ENCODE assay signal across 29 cellular contexts in the genomic region with DNA sequence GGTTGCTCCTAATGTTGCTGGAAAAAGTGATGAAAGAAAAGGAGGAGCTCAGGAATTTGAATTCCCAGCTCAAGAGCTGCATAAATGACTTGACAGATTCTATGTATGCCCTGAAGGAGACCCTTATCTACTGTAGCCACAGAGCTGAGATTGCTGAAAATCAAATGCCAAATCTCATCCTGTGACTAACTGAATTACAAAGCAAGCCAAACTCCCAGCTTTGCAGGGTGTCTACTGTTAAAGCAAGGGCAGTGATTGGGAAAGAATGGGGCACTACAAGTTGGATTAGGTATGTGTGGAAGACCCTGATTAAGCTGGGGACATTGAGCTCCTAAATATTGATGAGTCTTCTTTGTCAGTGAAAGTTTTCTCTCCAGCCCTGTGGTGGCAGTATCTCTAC. TPM values are rescaled to one million over a fixed set of nuclear protein-coding genes. Genes with fewer than 3 reads are reported as not detected.
"Had no signal": no experiment of that assay in that cellular context is flagged by ENCODE, and none has a peak within 500 bp of the region (broad histone marks: within the 10 kb centered on the region; RNA-seq: fewer than 3 reads in every experiment).

No MANE protein-coding gene starts in this region.

- DNase-seq: activated CD4-positive, alpha-beta T cell treated with anti-CD3 and anti-CD28 coated beads, Interleukin-2, amount 10 ng/mL, durations not matched to agents 24 days and 14 days; activated CD4-positive, alpha-beta T cell treated with anti-CD3 and anti-CD28 coated beads, Interleukin-2, amount 50 U/mL, for 48 hours; activated CD4-positive, CD25-positive, alpha-beta regulatory T cell treated with anti-CD3 and anti-CD28 coated beads, Interleukin-2, amount 50 U/mL, for 72 hours; activated CD8-positive, alpha-beta memory T cell treated with anti-CD3 and anti-CD28 coated beads, Interleukin-2, amount 10 ng/mL, durations not matched to agents 7 days and 5 days; activated effector memory CD4-positive, alpha-beta T cell treated with Interleukin-2 at 50 U/mL for 16 hours; activated naive CD4-positive, alpha-beta T cell; activated T-cell treated with anti-CD3 and anti-CD28 coated beads, Interleukin-2, amount 50 U/mL, for 24 hours; amniotic stem cell; cerebellar nuclear complex; Karpas-422; NCI-H1048; NCI-H1417 treated with DMSO at 0.1 percent for 48 hours; NCI-H1694; NCI-H2029; NCI-H2107; NCI-H2171 treated with DMSO at 0.1 percent for 48 hours; NCI-H345; NCI-H510A; NCI-H526 treated with DMSO at 0.1 percent for 48 hours; PC-9; SHP77 treated with DMSO at 0.1 percent for 48 hours; T-helper 17 cell; T-helper 9 cell had no signal

- H3K36me3 Mint-ChIP-seq: activated naive CD4-positive, alpha-beta T cell treated with anti-CD3 and anti-CD28 coated beads, Interleukin-2, amount 50 U/mL, for 24 hours had no signal

- H3K27ac ChIP-seq: ascending aorta, cardiac muscle cell, PC-9 had no signal

- H3K4me3 Mint-ChIP-seq: activated CD4-positive, alpha-beta T cell treated with anti-CD3 and anti-CD28 coated beads, Interleukin-2, amount 10 ng/mL, durations not matched to agents 24 days and 14 days; activated CD8-positive, alpha-beta memory T cell treated with anti-CD3 and anti-CD28 coated beads, Interleukin-2, amount 10 ng/mL, durations not matched to agents 7 days and 5 days; activated naive CD4-positive, alpha-beta T cell treated with anti-CD3 and anti-CD28 coated beads, Interleukin-2, amount 50 U/mL, for 24 hours; activated T-cell treated with anti-CD3 and anti-CD28 coated beads, Interleukin-2, amount 50 U/mL, for 24 hours; activated T-helper 1 cell treated with anti-CD3 and anti-CD28 coated beads, Interleukin-12 subunit alpha, Interleukin-12 subunit beta, Interleukin-2, Interleukin-4 antibody, amounts not matched to agents 30 ng/mL and 10 ng/mL and 1 ng/mL, durations not matched to agents 14 hours and 24 hours and 36 hours; brain; T-helper 17 cell; WTC11 had no signal

- H3K9me3 ChIP-seq: ascending aorta had no signal

- ATAC-seq: activated CD8-positive, alpha-beta memory T cell treated with anti-CD3 and anti-CD28 coated beads, Interleukin-2, amount 10 ng/mL, durations not matched to agents 7 days and 5 days; T-helper 17 cell; WTC11 had no signal

- H3K27me3 ChIP-seq: ascending aorta, cardiac muscle cell had no signal

- H3K9me3 Mint-ChIP-seq: activated CD4-positive, alpha-beta T cell treated with anti-CD3 and anti-CD28 coated beads, Interleukin-2, amount 10 ng/mL, durations not matched to agents 24 days and 14 days; activated naive CD4-positive, alpha-beta T cell treated with anti-CD3 and anti-CD28 coated beads, Interleukin-2, amount 50 U/mL, for 24 hours; activated T-cell treated with anti-CD3 and anti-CD28 coated beads, Interleukin-2, amount 50 U/mL, for 24 hours; activated T-helper 1 cell treated with anti-CD3 and anti-CD28 coated beads, Interleukin-12 subunit alpha, Interleukin-12 subunit beta, Interleukin-2, Interleukin-4 antibody, amounts not matched to agents 30 ng/mL and 10 ng/mL and 1 ng/mL, durations not matched to agents 14 hours and 24 hours and 36 hours had no signal

- H3K4me1 ChIP-seq: ascending aorta had no signal

- H3K4me1 Mint-ChIP-seq: activated CD4-positive, alpha-beta T cell treated with anti-CD3 and anti-CD28 coated beads, Interleukin-2, amount 10 ng/mL, durations not matched to agents 24 days and 14 days; activated CD8-positive, alpha-beta memory T cell treated with anti-CD3 and anti-CD28 coated beads, Interleukin-2, amount 10 ng/mL, durations not matched to agents 7 days and 5 days; activated naive CD4-positive, alpha-beta T cell treated with anti-CD3 and anti-CD28 coated beads, Interleukin-2, amount 50 U/mL, for 24 hours; brain; T-helper 17 cell; WTC11 had no signal

- H3K27me3 Mint-ChIP-seq: activated CD4-positive, alpha-beta T cell treated with anti-CD3 and anti-CD28 coated beads, Interleukin-2, amount 10 ng/mL, durations not matched to agents 24 days and 14 days; activated CD8-positive, alpha-beta memory T cell treated with anti-CD3 and anti-CD28 coated beads, Interleukin-2, amount 10 ng/mL, durations not matched to agents 7 days and 5 days; activated naive CD4-positive, alpha-beta T cell treated with anti-CD3 and anti-CD28 coated beads, Interleukin-2, amount 50 U/mL, for 24 hours; T-helper 17 cell had no signal

- H3K4me3 ChIP-seq: ascending aorta, cardiac muscle cell, PC-9 had no signal

- H2AFZ ChIP-seq: PC-9 had no signal

- H3K27ac Mint-ChIP-seq: activated CD4-positive, alpha-beta T cell treated with anti-CD3 and anti-CD28 coated beads, Interleukin-2, amount 10 ng/mL, durations not matched to agents 24 days and 14 days; activated CD8-positive, alpha-beta memory T cell treated with anti-CD3 and anti-CD28 coated beads, Interleukin-2, amount 10 ng/mL, durations not matched to agents 7 days and 5 days; activated naive CD4-positive, alpha-beta T cell treated with anti-CD3 and anti-CD28 coated beads, Interleukin-2, amount 50 U/mL, for 24 hours; activated T-cell treated with anti-CD3 and anti-CD28 coated beads, Interleukin-2, amount 50 U/mL, for 24 hours; activated T-helper 1 cell treated with anti-CD3 and anti-CD28 coated beads, Interleukin-12 subunit alpha, Interleukin-12 subunit beta, Interleukin-2, Interleukin-4 antibody, amounts not matched to agents 30 ng/mL and 10 ng/mL and 1 ng/mL, durations not matched to agents 14 hours and 24 hours and 36 hours; brain; T-helper 17 cell; WTC11 had no signal

- H3K36me3 ChIP-seq: ascending aorta, cardiac muscle cell had no signal

- H3K4me2 ChIP-seq: PC-9 had no signal

RNA-seq across cellular contexts. Expression of a gene that starts 20.8 kb away (rescaled TPM):
- total RNA-seq: activated CD4-positive, alpha-beta T cell treated with anti-CD3 and anti-CD28 coated beads, Interleukin-2, amount 10 ng/mL, durations not matched to agents 24 days and 14 days; activated T-helper 1 cell treated with anti-CD3 and anti-CD28 coated beads, Interleukin-12 subunit alpha, Interleukin-12 subunit beta, Interleukin-2, Interleukin-4 antibody, amounts not matched to agents 30 ng/mL and 10 ng/mL and 1 ng/mL, durations not matched to agents 14 hours and 24 hours and 36 hours; ascending aorta; cardiac muscle cell; PC-9; T-helper 17 cell; WTC11 had no signal
